2 cellular contexts compared by ENCODE assay signal in the genomic region with DNA sequence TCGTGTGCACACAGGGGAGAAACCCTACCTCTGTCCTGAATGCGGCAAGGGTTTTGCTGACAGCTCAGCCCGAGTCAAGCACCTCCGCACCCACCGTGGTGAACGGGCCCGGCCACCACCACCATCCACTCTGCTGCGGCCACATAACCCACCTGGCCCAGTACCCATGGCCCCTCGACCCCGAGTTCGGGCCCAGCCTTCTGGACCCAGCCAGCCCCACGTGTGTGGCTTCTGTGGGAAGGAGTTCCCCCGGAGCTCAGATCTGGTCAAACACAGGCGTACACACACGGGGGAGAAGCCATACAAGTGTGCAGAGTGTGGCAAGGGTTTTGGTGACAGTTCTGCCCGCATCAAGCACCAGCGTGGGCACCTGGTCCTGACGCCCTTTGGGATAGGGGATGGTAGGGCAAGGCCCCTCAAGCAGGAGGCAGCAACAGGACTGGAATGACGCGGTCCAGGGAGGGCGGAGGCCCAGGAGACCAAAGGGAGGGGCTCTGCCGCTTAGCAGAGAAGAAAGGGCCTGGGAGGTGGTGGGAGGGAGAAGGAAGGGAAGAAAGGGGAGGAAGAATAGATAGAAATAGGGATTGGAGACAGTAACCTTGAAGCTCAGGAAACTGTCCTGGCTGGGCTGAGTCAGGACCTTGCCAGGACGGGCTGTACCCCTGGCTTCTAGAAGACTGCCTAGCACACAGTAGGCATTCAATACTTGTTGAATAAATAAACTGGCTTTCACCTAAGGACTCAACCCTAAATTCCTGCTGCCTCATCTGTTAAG.
TF ChIP-seq lines count a peak whose summit lies in the region.

No MANE protein-coding gene starts in this region.

TF ChIP-seq in HCT116, 20 proteins besides CTCF, POLR2A, EP300 and RAD21:
- TF ChIP-seq, protein P1, sequence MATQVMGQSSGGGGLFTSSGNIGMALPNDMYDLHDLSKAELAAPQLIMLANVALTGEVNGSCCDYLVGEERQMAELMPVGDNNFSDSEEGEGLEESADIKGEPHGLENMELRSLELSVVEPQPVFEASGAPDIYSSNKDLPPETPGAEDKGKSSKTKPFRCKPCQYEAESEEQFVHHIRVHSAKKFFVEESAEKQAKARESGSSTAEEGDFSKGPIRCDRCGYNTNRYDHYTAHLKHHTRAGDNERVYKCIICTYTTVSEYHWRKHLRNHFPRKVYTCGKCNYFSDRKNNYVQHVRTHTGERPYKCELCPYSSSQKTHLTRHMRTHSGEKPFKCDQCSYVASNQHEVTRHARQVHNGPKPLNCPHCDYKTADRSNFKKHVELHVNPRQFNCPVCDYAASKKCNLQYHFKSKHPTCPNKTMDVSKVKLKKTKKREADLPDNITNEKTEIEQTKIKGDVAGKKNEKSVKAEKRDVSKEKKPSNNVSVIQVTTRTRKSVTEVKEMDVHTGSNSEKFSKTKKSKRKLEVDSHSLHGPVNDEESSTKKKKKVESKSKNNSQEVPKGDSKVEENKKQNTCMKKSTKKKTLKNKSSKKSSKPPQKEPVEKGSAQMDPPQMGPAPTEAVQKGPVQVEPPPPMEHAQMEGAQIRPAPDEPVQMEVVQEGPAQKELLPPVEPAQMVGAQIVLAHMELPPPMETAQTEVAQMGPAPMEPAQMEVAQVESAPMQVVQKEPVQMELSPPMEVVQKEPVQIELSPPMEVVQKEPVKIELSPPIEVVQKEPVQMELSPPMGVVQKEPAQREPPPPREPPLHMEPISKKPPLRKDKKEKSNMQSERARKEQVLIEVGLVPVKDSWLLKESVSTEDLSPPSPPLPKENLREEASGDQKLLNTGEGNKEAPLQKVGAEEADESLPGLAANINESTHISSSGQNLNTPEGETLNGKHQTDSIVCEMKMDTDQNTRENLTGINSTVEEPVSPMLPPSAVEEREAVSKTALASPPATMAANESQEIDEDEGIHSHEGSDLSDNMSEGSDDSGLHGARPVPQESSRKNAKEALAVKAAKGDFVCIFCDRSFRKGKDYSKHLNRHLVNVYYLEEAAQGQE (IDR thresholded peaks at IDR 0.05; ENCODE audit: low read depth): no peak
- TF ChIP-seq SP1 (IDR thresholded peaks at IDR 0.05; ENCODE audit: low read depth) (no peak), POLR2AphosphoS5 (IDR thresholded peaks at IDR 0.05; ENCODE audit: low read depth, low read length) (no peak), SRF (IDR thresholded peaks at IDR 0.05; ENCODE audit: low read depth) (no peak), CBX3 (IDR thresholded peaks at IDR 0.05; ENCODE audit: low read depth) (no peak), CEBPB (IDR thresholded peaks at IDR 0.05; ENCODE audit: low read depth) (no peak), YY1 (IDR thresholded peaks at IDR 0.05; ENCODE audit: extremely low read depth, insufficient replicate concordance, low read depth, low read length) (no peak), ELF1 (IDR thresholded peaks at IDR 0.05; ENCODE audit: borderline replicate concordance, low read depth) (no peak), SIN3A (IDR thresholded peaks at IDR 0.05; ENCODE audit: low read depth) (no peak), EGR1 (IDR thresholded peaks at IDR 0.05; ENCODE audit: low read depth) (no peak), TCF7L2 (IDR thresholded peaks at IDR 0.05; ENCODE audit: borderline replicate concordance, extremely low read depth, insufficient read depth, insufficient read length) (no peak), FOSL1 (IDR thresholded peaks at IDR 0.05; ENCODE audit: low read depth) (no peak), ZFX (IDR thresholded peaks at IDR 0.05) (no peak), EZH2 (IDR thresholded peaks at IDR 0.05) (no peak)
- TF ChIP-seq, protein P2, sequence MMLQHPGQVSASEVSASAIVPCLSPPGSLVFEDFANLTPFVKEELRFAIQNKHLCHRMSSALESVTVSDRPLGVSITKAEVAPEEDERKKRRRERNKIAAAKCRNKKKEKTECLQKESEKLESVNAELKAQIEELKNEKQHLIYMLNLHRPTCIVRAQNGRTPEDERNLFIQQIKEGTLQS (IDR thresholded peaks at IDR 0.05): no peak
- TF ChIP-seq, protein P3, sequence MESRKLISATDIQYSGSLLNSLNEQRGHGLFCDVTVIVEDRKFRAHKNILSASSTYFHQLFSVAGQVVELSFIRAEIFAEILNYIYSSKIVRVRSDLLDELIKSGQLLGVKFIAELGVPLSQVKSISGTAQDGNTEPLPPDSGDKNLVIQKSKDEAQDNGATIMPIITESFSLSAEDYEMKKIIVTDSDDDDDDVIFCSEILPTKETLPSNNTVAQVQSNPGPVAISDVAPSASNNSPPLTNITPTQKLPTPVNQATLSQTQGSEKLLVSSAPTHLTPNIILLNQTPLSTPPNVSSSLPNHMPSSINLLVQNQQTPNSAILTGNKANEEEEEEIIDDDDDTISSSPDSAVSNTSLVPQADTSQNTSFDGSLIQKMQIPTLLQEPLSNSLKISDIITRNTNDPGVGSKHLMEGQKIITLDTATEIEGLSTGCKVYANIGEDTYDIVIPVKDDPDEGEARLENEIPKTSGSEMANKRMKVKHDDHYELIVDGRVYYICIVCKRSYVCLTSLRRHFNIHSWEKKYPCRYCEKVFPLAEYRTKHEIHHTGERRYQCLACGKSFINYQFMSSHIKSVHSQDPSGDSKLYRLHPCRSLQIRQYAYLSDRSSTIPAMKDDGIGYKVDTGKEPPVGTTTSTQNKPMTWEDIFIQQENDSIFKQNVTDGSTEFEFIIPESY (IDR thresholded peaks at IDR 0.05; ENCODE audit: extremely low read depth, insufficient replicate concordance, low read length): no peak
- TF ChIP-seq, protein P4, sequence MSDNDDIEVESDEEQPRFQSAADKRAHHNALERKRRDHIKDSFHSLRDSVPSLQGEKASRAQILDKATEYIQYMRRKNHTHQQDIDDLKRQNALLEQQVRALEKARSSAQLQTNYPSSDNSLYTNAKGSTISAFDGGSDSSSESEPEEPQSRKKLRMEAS (IDR thresholded peaks at IDR 0.05): no peak
TF ChIP-seq in HCT116: peak in this region for 0.

TF ChIP-seq in K562, 482 proteins besides CTCF, POLR2A, EP300 and RAD21 (continues in another document):
- TF ChIP-seq ZNF165 (CRISPR knock-in tag; IDR thresholded peaks at IDR 0.05; ENCODE audit: borderline replicate concordance) (no peak), PCBP2 (IDR thresholded peaks at IDR 0.05; ENCODE audit: low read depth, low read length, poor library complexity, severe bottlenecking) (no peak), SAFB2 (IDR thresholded peaks at IDR 0.05; ENCODE audit: borderline replicate concordance, low read depth, low read length, severe bottlenecking) (no peak), BCOR (IDR thresholded peaks at IDR 0.05) (no peak), ZBED1 (IDR thresholded peaks at IDR 0.05) (no peak), ZFX (CRISPR knock-in tag; IDR thresholded peaks at IDR 0.05) (peak; percentile 25; the same call in 1 of the 2 replicates), LARP7 (IDR thresholded peaks at IDR 0.05) (no peak), SIN3A (IDR thresholded peaks at IDR 0.05; ENCODE audit: borderline replicate concordance in 2 of 2, control insufficient read depth in 1 of 2, low read depth in 2 of 2, low read length in 2 of 2) (no peak), ZSCAN32 (CRISPR knock-in tag; IDR thresholded peaks at IDR 0.05) (no peak), ZFP30 (CRISPR knock-in tag; IDR thresholded peaks at IDR 0.05; ENCODE audit: borderline replicate concordance) (no peak), SIN3B (IDR thresholded peaks at IDR 0.05; ENCODE audit: low read depth) (no peak), RBFOX2 (IDR thresholded peaks at IDR 0.05; ENCODE audit: low read depth, low read length) (peak; percentile 48), CREM (IDR thresholded peaks at IDR 0.05; ENCODE audit: low read depth) (0 out of 2 replicates have a peak, but pooled peaks have one; percentile 8), MTA3 (IDR thresholded peaks at IDR 0.05; ENCODE audit: borderline replicate concordance) (no peak), SREBF2 (CRISPR knock-in tag; IDR thresholded peaks at IDR 0.05) (no peak), POLR2G (IDR thresholded peaks at IDR 0.05; ENCODE audit: low read depth, low read length) (peak; percentile 47), TRIM24 (IDR thresholded peaks at IDR 0.05) (no peak), KLF1 (tag; IDR thresholded peaks at IDR 0.05) (no peak), PML (IDR thresholded peaks at IDR 0.05; ENCODE audit: low read length) (no peak), SMARCB1 (IDR thresholded peaks at IDR 0.05; ENCODE audit: insufficient read length, low read depth) (no peak), RBM25 (IDR thresholded peaks at IDR 0.05; ENCODE audit: low read depth, low read length, severe bottlenecking) (no peak), ZNF253 (CRISPR knock-in tag; conservative IDR thresholded peaks at IDR 0.05) (no peak), SUPT5H (IDR thresholded peaks at IDR 0.05) (0 out of 2 replicates have a peak, but pooled peaks have one; percentile 15), ZNF133 (CRISPR knock-in tag; IDR thresholded peaks at IDR 0.05) (no peak), ATF7 (IDR thresholded peaks at IDR 0.05) (no peak), ZNF239 (CRISPR knock-in tag; IDR thresholded peaks at IDR 0.05) (no peak), ZNF384 (IDR thresholded peaks at IDR 0.05; ENCODE audit: low read depth, low read length) (no peak), CBFB (CRISPR knock-in tag; IDR thresholded peaks at IDR 0.05) (no peak), ZNF184 (CRISPR knock-in tag; IDR thresholded peaks at IDR 0.05) (no peak)
- TF ChIP-seq, protein P5, sequence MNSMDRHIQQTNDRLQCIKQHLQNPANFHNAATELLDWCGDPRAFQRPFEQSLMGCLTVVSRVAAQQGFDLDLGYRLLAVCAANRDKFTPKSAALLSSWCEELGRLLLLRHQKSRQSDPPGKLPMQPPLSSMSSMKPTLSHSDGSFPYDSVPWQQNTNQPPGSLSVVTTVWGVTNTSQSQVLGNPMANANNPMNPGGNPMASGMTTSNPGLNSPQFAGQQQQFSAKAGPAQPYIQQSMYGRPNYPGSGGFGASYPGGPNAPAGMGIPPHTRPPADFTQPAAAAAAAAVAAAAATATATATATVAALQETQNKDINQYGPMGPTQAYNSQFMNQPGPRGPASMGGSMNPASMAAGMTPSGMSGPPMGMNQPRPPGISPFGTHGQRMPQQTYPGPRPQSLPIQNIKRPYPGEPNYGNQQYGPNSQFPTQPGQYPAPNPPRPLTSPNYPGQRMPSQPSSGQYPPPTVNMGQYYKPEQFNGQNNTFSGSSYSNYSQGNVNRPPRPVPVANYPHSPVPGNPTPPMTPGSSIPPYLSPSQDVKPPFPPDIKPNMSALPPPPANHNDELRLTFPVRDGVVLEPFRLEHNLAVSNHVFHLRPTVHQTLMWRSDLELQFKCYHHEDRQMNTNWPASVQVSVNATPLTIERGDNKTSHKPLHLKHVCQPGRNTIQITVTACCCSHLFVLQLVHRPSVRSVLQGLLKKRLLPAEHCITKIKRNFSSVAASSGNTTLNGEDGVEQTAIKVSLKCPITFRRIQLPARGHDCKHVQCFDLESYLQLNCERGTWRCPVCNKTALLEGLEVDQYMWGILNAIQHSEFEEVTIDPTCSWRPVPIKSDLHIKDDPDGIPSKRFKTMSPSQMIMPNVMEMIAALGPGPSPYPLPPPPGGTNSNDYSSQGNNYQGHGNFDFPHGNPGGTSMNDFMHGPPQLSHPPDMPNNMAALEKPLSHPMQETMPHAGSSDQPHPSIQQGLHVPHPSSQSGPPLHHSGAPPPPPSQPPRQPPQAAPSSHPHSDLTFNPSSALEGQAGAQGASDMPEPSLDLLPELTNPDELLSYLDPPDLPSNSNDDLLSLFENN (IDR thresholded peaks at IDR 0.05; ENCODE audit: low read depth in 2 of 2, low read length in 2 of 2): no peak
- TF ChIP-seq, protein P6, sequence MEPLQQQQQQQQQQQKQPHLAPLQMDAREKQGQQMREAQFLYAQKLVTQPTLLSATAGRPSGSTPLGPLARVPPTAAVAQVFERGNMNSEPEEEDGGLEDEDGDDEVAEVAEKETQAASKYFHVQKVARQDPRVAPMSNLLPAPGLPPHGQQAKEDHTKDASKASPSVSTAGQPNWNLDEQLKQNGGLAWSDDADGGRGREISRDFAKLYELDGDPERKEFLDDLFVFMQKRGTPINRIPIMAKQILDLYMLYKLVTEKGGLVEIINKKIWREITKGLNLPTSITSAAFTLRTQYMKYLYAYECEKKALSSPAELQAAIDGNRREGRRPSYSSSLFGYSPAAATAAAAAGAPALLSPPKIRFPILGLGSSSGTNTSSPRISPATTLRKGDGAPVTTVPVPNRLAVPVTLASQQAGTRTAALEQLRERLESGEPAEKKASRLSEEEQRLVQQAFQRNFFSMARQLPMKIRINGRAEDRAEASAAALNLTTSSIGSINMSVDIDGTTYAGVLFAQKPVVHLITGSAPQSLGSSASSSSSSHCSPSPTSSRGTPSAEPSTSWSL (CRISPR knock-in tag; IDR thresholded peaks at IDR 0.05; ENCODE audit: borderline replicate concordance): no peak
- TF ChIP-seq, protein P7, sequence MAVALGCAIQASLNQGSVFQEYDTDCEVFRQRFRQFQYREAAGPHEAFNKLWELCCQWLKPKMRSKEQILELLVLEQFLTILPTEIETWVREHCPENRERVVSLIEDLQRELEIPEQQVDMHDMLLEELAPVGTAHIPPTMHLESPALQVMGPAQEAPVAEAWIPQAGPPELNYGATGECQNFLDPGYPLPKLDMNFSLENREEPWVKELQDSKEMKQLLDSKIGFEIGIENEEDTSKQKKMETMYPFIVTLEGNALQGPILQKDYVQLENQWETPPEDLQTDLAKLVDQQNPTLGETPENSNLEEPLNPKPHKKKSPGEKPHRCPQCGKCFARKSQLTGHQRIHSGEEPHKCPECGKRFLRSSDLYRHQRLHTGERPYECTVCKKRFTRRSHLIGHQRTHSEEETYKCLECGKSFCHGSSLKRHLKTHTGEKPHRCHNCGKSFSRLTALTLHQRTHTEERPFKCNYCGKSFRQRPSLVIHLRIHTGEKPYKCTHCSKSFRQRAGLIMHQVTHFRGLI (CRISPR knock-in tag; IDR thresholded peaks at IDR 0.05): no peak
- TF ChIP-seq, protein P8, sequence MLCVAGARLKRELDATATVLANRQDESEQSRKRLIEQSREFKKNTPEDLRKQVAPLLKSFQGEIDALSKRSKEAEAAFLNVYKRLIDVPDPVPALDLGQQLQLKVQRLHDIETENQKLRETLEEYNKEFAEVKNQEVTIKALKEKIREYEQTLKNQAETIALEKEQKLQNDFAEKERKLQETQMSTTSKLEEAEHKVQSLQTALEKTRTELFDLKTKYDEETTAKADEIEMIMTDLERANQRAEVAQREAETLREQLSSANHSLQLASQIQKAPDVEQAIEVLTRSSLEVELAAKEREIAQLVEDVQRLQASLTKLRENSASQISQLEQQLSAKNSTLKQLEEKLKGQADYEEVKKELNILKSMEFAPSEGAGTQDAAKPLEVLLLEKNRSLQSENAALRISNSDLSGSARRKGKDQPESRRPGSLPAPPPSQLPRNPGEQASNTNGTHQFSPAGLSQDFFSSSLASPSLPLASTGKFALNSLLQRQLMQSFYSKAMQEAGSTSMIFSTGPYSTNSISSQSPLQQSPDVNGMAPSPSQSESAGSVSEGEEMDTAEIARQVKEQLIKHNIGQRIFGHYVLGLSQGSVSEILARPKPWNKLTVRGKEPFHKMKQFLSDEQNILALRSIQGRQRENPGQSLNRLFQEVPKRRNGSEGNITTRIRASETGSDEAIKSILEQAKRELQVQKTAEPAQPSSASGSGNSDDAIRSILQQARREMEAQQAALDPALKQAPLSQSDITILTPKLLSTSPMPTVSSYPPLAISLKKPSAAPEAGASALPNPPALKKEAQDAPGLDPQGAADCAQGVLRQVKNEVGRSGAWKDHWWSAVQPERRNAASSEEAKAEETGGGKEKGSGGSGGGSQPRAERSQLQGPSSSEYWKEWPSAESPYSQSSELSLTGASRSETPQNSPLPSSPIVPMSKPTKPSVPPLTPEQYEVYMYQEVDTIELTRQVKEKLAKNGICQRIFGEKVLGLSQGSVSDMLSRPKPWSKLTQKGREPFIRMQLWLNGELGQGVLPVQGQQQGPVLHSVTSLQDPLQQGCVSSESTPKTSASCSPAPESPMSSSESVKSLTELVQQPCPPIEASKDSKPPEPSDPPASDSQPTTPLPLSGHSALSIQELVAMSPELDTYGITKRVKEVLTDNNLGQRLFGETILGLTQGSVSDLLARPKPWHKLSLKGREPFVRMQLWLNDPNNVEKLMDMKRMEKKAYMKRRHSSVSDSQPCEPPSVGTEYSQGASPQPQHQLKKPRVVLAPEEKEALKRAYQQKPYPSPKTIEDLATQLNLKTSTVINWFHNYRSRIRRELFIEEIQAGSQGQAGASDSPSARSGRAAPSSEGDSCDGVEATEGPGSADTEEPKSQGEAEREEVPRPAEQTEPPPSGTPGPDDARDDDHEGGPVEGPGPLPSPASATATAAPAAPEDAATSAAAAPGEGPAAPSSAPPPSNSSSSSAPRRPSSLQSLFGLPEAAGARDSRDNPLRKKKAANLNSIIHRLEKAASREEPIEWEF (CRISPR knock-in tag; IDR thresholded peaks at IDR 0.05): no peak
